ENCODE assay signal across 9 cellular contexts in the genomic region with DNA sequence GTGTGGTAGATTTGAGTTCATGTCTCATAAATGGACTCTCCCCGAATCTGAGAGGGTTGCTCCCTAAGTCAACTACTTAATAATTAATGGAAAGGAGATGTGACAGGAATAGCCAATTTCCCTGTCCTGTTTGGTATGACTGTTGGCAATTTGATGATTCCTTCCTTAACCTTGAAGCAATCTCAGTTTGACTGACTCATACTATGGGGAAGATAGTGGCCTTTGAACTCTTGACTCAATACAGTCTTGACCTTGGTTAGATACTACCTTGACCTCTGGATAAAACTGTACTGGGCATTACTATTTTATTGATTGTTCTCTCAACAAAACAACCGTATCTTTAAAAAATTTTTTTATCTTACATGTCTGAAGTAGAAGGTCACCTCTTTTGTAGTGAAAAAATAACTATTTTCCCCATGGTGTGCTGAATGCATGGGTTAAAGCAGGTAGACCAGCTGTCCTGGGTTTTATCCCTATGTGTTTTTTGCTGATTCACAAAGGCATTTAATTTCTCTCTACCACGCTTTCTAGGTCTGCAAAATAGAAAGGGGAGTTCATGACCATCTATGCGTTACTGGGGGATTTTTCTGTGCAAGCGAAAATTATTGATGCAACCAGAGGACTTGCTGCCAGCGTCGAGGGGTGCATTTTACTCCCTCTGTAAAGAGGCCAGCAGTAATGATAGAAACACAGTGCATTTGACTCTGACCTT.
DNase-seq lines count a peak whose midpoint lies in the region; ATAC-seq and TF ChIP-seq lines count a peak whose summit lies in the region.
"Had no signal": no experiment of that assay in that cellular context is flagged by ENCODE, and none has a peak within 500 bp of the region (broad histone marks: within the 10 kb centered on the region; RNA-seq: fewer than 3 reads in every experiment).

No MANE protein-coding gene starts in this region.

- CTCF ChIA-PET in CD4-positive, alpha-beta T cell (lab: Charles Lee), result no interaction called here

- peak overlapping the region; percentile 23 for H3K4me3 Mint-ChIP-seq in CD4-positive, alpha-beta T cell
- no peak overlapping the region for H3K4me3 Mint-ChIP-seq in activated naive CD8-positive, alpha-beta T cell treated with anti-CD3 and anti-CD28 coated beads for 36 hours
- H3K4me3 Mint-ChIP-seq in naive B cell, result peak overlapping the region in 6 of 8 donors; percentile 28 to 79 (median 69)
- no peak overlapping the region for H3K4me3 Mint-ChIP-seq in neural progenitor cell

- H3K36me3 ChIP-seq in brain microvascular endothelial cell (replicated peaks) (no peaks in the 10 kb centered on the region), neural progenitor cell (no peaks in the 10 kb centered on the region)

- H3K9me3 Mint-ChIP-seq in CD4-positive, alpha-beta T cell, result no peaks in the 10 kb centered on the region
- no peaks in the 10 kb centered on the region for H3K9me3 Mint-ChIP-seq in activated naive CD8-positive, alpha-beta T cell treated with anti-CD3 and anti-CD28 coated beads for 36 hours
- peaks cover 4 to 7% (median 5%) of the 10 kb centered on the region in 7 donors for H3K9me3 Mint-ChIP-seq in naive B cell
- peaks cover 2% of the 10 kb centered on the region for H3K9me3 Mint-ChIP-seq in neural progenitor cell

- ATAC-seq in CD4-positive, alpha-beta T cell (ENCODE audit: poor library complexity), result no peak
- ATAC-seq in naive B cell (ENCODE audit: low read depth in 2 of 2), result peak; percentile 54 to 57

- H3K4me1 Mint-ChIP-seq in CD4-positive, alpha-beta T cell (ENCODE audit: low read depth), result peaks cover 70% of the 10 kb centered on the region
- peaks cover 69% of the 10 kb centered on the region for H3K4me1 Mint-ChIP-seq in activated naive CD8-positive, alpha-beta T cell treated with anti-CD3 and anti-CD28 coated beads for 36 hours
- H3K4me1 Mint-ChIP-seq in naive B cell (peaks cover 66 to 94% (median 79%) of the 10 kb centered on the region in 3 donors), neural progenitor cell (peaks cover 23% of the 10 kb centered on the region)

- intact Hi-C loops in CD4-positive, alpha-beta T cell (cut with DNase I, micrococcal nuclease), result loop anchor here in 1 of 2 experiments (5.0 kb wide), 2 partner anchors 38 to 303 kb away; no protein-coding TSS in a partner anchor

- H3K79me2 ChIP-seq in neural progenitor cell (ENCODE audit: low read depth), result no peaks in the 10 kb centered on the region

- POLR2A ChIA-PET in CD4-positive, alpha-beta T cell (lab: Charles Lee), result interaction anchor here (1.5 kb wide), 1 partner anchor 303 kb away, joined by 4 read pairs; no protein-coding TSS in a partner anchor

- H3K9me3 ChIP-seq in CD4-positive, alpha-beta T cell (ENCODE audit: control insufficient read depth, low read length), result no peaks in the 10 kb centered on the region
- H3K9me3 ChIP-seq in neural progenitor cell (ENCODE audit: low read depth), result no peaks in the 10 kb centered on the region

- H3K27ac ChIP-seq in CD4-positive, alpha-beta T cell (ENCODE audit: low read depth, low read length), result no peak overlapping the region
- H3K27ac ChIP-seq in brain microvascular endothelial cell (no peak overlapping the region), neural progenitor cell (no peak overlapping the region)

- no peak overlapping the region for H2AFZ ChIP-seq in neural progenitor cell (replicated peaks)

- no peak overlapping the region for H3K4me3 ChIP-seq in brain microvascular endothelial cell (ENCODE audit: low read depth, low read length)
- H3K4me3 ChIP-seq in neural progenitor cell, result no peak overlapping the region

- H3K9ac ChIP-seq in neural progenitor cell, result no peak overlapping the region

- H4K20me1 ChIP-seq in neural progenitor cell (ENCODE audit: low read depth), result no peaks in the 10 kb centered on the region

- no peaks in the 10 kb centered on the region for H3K27me3 Mint-ChIP-seq in CD4-positive, alpha-beta T cell
- no peaks in the 10 kb centered on the region for H3K27me3 Mint-ChIP-seq in activated naive CD8-positive, alpha-beta T cell treated with anti-CD3 and anti-CD28 coated beads for 36 hours
- H3K27me3 Mint-ChIP-seq in naive B cell (no peaks in the 10 kb centered on the region), neural progenitor cell (ENCODE audit: insufficient read depth, low read depth) (no peaks in the 10 kb centered on the region)

- no peak overlapping the region for H3K4me2 ChIP-seq in neural progenitor cell

- H3F3A ChIP-seq in neural progenitor cell (ENCODE audit: low read depth), result no peaks in the 10 kb centered on the region

- in situ Hi-C loops in brain microvascular endothelial cell (cut with HindIII; ENCODE audit: low pct_ligation_motif_present, low sequenced_read_pairs), result no loop called here

- TF ChIP-seq CTCF in CD4-positive, alpha-beta T cell (IDR thresholded peaks at IDR 0.05), result no peak
- TF ChIP-seq CTCF in brain microvascular endothelial cell (IDR thresholded peaks at IDR 0.05; ENCODE audit: low read depth, low read length, missing control alignments), result no peak
- no peak for TF ChIP-seq CTCF in neural progenitor cell (IDR thresholded peaks at IDR 0.05)

- no peak for DNase-seq in CD4-positive, alpha-beta T cell
- peak; percentile 16 for DNase-seq in HCEC 1CT
- DNase-seq in activated naive CD8-positive, alpha-beta T cell treated with anti-CD3 and anti-CD28 coated beads for 36 hours, result no peak
- DNase-seq in naive B cell, result peak; percentile 47
- DNase-seq in NCI-H146 (lab: John Stamatoyannopoulos, UW), result no peak
- DNase-seq in brain microvascular endothelial cell, result no peak
- no peak for DNase-seq in HUDEP-2 (lab: John Stamatoyannopoulos, UW; ENCODE audit: unreplicated experiment in 76 of 76)
- no peak for DNase-seq in neural progenitor cell (ENCODE audit: low spot score)
- DNase-seq: midbrain had no signal

- H3K4me1 ChIP-seq in neural progenitor cell, result peaks cover 2% of the 10 kb centered on the region

- peak overlapping the region; percentile 92 for H3K27ac Mint-ChIP-seq in CD4-positive, alpha-beta T cell
- peak overlapping the region; percentile 34 for H3K27ac Mint-ChIP-seq in activated naive CD8-positive, alpha-beta T cell treated with anti-CD3 and anti-CD28 coated beads for 36 hours
- H3K27ac Mint-ChIP-seq in naive B cell (peak overlapping the region; percentile 81 to 99 (median 90)), neural progenitor cell (no peak overlapping the region)

- no peaks in the 10 kb centered on the region for H3K36me3 Mint-ChIP-seq in CD4-positive, alpha-beta T cell (ENCODE audit: low read depth)
- H3K36me3 Mint-ChIP-seq in activated naive CD8-positive, alpha-beta T cell treated with anti-CD3 and anti-CD28 coated beads for 36 hours, result peaks cover 23% of the 10 kb centered on the region
- H3K36me3 Mint-ChIP-seq in naive B cell, result peaks cover 0 to 8% of the 10 kb centered on the region in 2 donors
- peaks cover 7% of the 10 kb centered on the region for H3K36me3 Mint-ChIP-seq in neural progenitor cell

- no peaks in the 10 kb centered on the region for H3K27me3 ChIP-seq in CD4-positive, alpha-beta T cell (ENCODE audit: control insufficient read depth, insufficient read depth, low read length)
- H3K27me3 ChIP-seq in brain microvascular endothelial cell (replicated peaks) (no peaks in the 10 kb centered on the region), neural progenitor cell (no peaks in the 10 kb centered on the region)

Comparison
In these comparisons a context has a peak if more than half of its experiments do, and no peak if none do; other contexts are left out.
1. DNase-seq: peak in HCEC 1CT (single experiment) and naive B cell (single experiment); none in CD4-positive, alpha-beta T cell (0 of 10), activated naive CD8-positive, alpha-beta T cell treated with anti-CD3 and anti-CD28 coated beads for 36 hours (single experiment), NCI-H146 (single experiment), brain microvascular endothelial cell (single experiment), HUDEP-2 (0 of 76) and neural progenitor cell (single experiment).
2. H3K4me3 Mint-ChIP-seq: peak in CD4-positive, alpha-beta T cell (single experiment) and naive B cell (6 of 8); none in activated naive CD8-positive, alpha-beta T cell treated with anti-CD3 and anti-CD28 coated beads for 36 hours (single experiment) and neural progenitor cell (single experiment).